ENCODE assay signal across 14 cellular contexts in genomic region chr6:39804666-39805065, GRCh38. TPM values are rescaled to one million over a fixed set of nuclear protein-coding genes. Genes with fewer than 3 reads are reported as not detected.
DNase-seq lines count a peak whose midpoint lies in the region; ATAC-seq and TF ChIP-seq lines count a peak whose summit lies in the region.
"Had no signal": no experiment of that assay in that cellular context is flagged by ENCODE, and none has a peak within 500 bp of the region (broad histone marks: within the 10 kb centered on the region; RNA-seq: fewer than 3 reads in every experiment).

No MANE protein-coding gene starts in this region.

- H3K27ac Mint-ChIP-seq in mesothelial cell of epicardium: no peak overlapping the region
- H3K27ac Mint-ChIP-seq: activated naive CD4-positive, alpha-beta T cell treated with anti-CD3 and anti-CD28 coated beads, Interleukin-2, amount 10 ng/mL, durations not matched to agents 7 days and 5 days; progenitor cell of endocrine pancreas had no signal

- H3K36me3 Mint-ChIP-seq in mesothelial cell of epicardium: no peaks in the 10 kb centered on the region
- H3K36me3 Mint-ChIP-seq: activated naive CD4-positive, alpha-beta T cell treated with anti-CD3 and anti-CD28 coated beads, Interleukin-2, amount 10 ng/mL, durations not matched to agents 7 days and 5 days had no signal

- TF ChIP-seq CTCF in AG10803 (conservative IDR thresholded peaks at IDR 0.05; ENCODE audit: low read length): no peak
- TF ChIP-seq CTCF in lower lobe of right lung (IDR thresholded peaks at IDR 0.05): no peak
- no peak for TF ChIP-seq CTCF in mesothelial cell of epicardium (IDR thresholded peaks at IDR 0.05; ENCODE audit: unreplicated experiment)

- no peaks in the 10 kb centered on the region for H3K9me3 ChIP-seq in lower lobe of right lung

- H3K4me3 Mint-ChIP-seq in mesothelial cell of epicardium: no peak overlapping the region
- H3K4me3 Mint-ChIP-seq: activated naive CD4-positive, alpha-beta T cell treated with anti-CD3 and anti-CD28 coated beads, Interleukin-2, amount 10 ng/mL, durations not matched to agents 7 days and 5 days had no signal

- H3K27ac ChIP-seq in lower lobe of right lung: no peak overlapping the region
- H3K27ac ChIP-seq: KMS-11, WERI-Rb-1 had no signal

- H3K4me1 Mint-ChIP-seq in mesothelial cell of epicardium: peaks cover 32% of the 10 kb centered on the region
- H3K4me1 Mint-ChIP-seq: activated naive CD4-positive, alpha-beta T cell treated with anti-CD3 and anti-CD28 coated beads, Interleukin-2, amount 10 ng/mL, durations not matched to agents 7 days and 5 days had no signal

- no peak overlapping the region for H3K4me3 ChIP-seq in AG10803 (ENCODE audit: low read length)
- no peak overlapping the region for H3K4me3 ChIP-seq in lower lobe of right lung

- H3K27me3 ChIP-seq in lower lobe of right lung (ENCODE audit: low read depth): no peaks in the 10 kb centered on the region

- H3K36me3 ChIP-seq in lower lobe of right lung: no peaks in the 10 kb centered on the region
- H3K36me3 ChIP-seq: WERI-Rb-1 had no signal

- peaks cover 41% of the 10 kb centered on the region for H3K4me1 ChIP-seq in lower lobe of right lung

- no peaks in the 10 kb centered on the region for H3K9me3 Mint-ChIP-seq in mesothelial cell of epicardium
- H3K9me3 Mint-ChIP-seq: activated naive CD4-positive, alpha-beta T cell treated with anti-CD3 and anti-CD28 coated beads, Interleukin-2, amount 10 ng/mL, durations not matched to agents 7 days and 5 days had no signal

- intact Hi-C loops in lower lobe of right lung (cut with DNase I): no loop called here

- no peaks in the 10 kb centered on the region for H3K27me3 Mint-ChIP-seq in mesothelial cell of epicardium (ENCODE audit: low read depth)
- H3K27me3 Mint-ChIP-seq: progenitor cell of endocrine pancreas had no signal

- ATAC-seq in lower lobe of right lung (peak; percentile 84 to 87), GM18909 (IDR thresholded peaks at IDR 0.05; ENCODE audit: poor library complexity, unreplicated experiment) (no peak)

- DNase-seq in AG10803 (ENCODE audit: low read depth) (peak; percentile 95), NCI-H226 (peak; percentile 64), ecto neural progenitor cell (ENCODE audit: low spot score) (peak; percentile 11), lower lobe of right lung (no peak), NCI-H2107 (lab: John Stamatoyannopoulos, UW) (no peak), mesothelial cell of epicardium (ENCODE audit: low spot score in 2 of 2, unreplicated experiment in 2 of 2) (no peak)
- DNase-seq in stimulated activated CD4-positive, alpha-beta T cell treated with anti-CD3 and anti-CD28 coated beads, Interleukin-4, amount 100 ng/mL, for 4 hours: no peak
- DNase-seq: activated naive CD4-positive, alpha-beta T cell treated with anti-CD3 and anti-CD28 coated beads, Interleukin-2, amount 10 ng/mL, durations not matched to agents 7 days and 5 days; NCI-H2029 treated with DMSO at 0.1 percent for 48 hours; stimulated activated CD8-positive, alpha-beta memory T cell treated with anti-CD3 and anti-CD28 coated beads, Interleukin-4, amount 100 ng/mL, for 48 hours; WERI-Rb-1 had no signal

RNA-seq across cellular contexts. Expression of gene DAAM2, which starts 12.5 kb away (rescaled TPM):
- total RNA-seq in lower lobe of right lung (29.0 TPM), mesothelial cell of epicardium (13.3 to 15.2 TPM (median 13.7 TPM) in 3 replicates)

Comparison
In these comparisons a context has a peak if more than half of its experiments do, and no peak if none do; other contexts are left out.
1. DNase-seq: peak in AG10803 (single experiment), NCI-H226 (single experiment) and ecto neural progenitor cell (single experiment); none in lower lobe of right lung (single experiment), stimulated activated CD4-positive, alpha-beta T cell treated with anti-CD3 and anti-CD28 coated beads, Interleukin-4, amount 100 ng/mL, for 4 hours (0 of 2), NCI-H2107 (single experiment) and mesothelial cell of epicardium (0 of 2).